In the genomic region with DNA sequence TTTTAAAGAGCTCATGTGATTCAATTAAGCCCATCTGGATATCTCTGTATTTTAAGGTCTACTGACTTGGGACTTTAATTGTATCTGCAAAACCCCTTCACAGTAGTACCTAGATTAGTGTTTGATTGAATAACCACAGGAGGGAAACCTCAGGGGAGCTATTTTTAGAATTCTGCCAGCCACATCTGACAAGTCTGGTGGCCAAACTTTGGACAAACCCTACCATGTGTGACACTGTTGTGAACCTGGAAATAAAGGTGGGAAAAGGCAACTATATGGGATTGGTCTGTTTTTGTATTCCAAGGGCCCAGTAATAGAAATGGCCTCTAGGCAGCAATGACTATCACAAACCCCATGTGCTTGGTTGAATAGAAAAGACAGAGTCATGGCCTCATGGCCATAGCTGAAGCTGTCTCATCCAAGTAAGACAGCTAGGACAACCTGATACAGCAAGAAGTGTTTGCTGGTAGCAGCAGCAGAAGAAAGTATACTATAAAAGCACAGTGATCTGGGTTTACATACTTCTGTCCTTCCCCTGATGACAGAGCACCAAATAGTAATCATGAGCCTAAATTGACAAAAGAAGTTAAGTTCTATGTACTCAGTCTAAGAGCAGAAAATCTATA, we compare ENCODE assay signal across 17 cellular contexts.
DNase-seq lines count a peak whose midpoint lies in the region; FAIRE-seq and TF ChIP-seq lines count a peak whose summit lies in the region.
"Had no signal": no experiment of that assay in that cellular context is flagged by ENCODE, and none has a peak within 500 bp of the region (broad histone marks: within the 10 kb centered on the region; RNA-seq: fewer than 3 reads in every experiment).

No MANE protein-coding gene starts in this region.

- CTCF ChIA-PET in PC-9 (lab: Charles Lee): no interaction called here

- H3K79me2 ChIP-seq in PC-9 (ENCODE audit: low read depth) (no peaks in the 10 kb centered on the region), keratinocyte (ENCODE audit: control insufficient read depth, insufficient read depth, low read length) (no peaks in the 10 kb centered on the region)

- H3K9me1 ChIP-seq in keratinocyte (ENCODE audit: control insufficient read depth, extremely low read depth, insufficient read depth, low read length): no peaks in the 10 kb centered on the region

- H2AFZ ChIP-seq in PC-9 (no peak overlapping the region), keratinocyte (ENCODE audit: control insufficient read depth, low read length) (peak overlapping the region; percentile 20)

- H3K4me2 ChIP-seq in PC-9 (peak overlapping the region; percentile 48), keratinocyte (ENCODE audit: control insufficient read depth, extremely low read depth, insufficient read depth, low read depth, low read length) (peak overlapping the region; percentile 39)

- H3K4me1 ChIP-seq in PC-9 (replicated peaks; ENCODE audit: insufficient read depth): peaks cover 37% of the 10 kb centered on the region
- H3K4me1 ChIP-seq in keratinocyte (ENCODE audit: control insufficient read depth, extremely low read depth, insufficient read depth, low read length): peaks cover 19% of the 10 kb centered on the region
- H3K4me1 ChIP-seq: uterus had no signal

- no TSS peak for BruUV-seq in PC-9 (replicated peaks; lab: Mats Ljungman, UMichigan)

- TF ChIP-seq CTCF in PC-9 (conservative IDR thresholded peaks at IDR 0.05): no peak
- no peak for TF ChIP-seq CTCF in keratinocyte (optimal IDR thresholded peaks at IDR 0.05 in 1 of 3, IDR thresholded peaks at IDR 0.05 in 1 of 3, conservative IDR thresholded peaks at IDR 0.05 in 1 of 3; ENCODE audit: extremely low read depth in 1 of 3, insufficient read depth in 2 of 3, low read length in 3 of 3)

- H3K4me3 ChIP-seq in PC-9: no peak overlapping the region
- H3K4me3 ChIP-seq in keratinocyte (ENCODE audit: control insufficient read depth in 2 of 3, extremely low read depth in 1 of 3, insufficient read depth in 2 of 3, low read depth in 1 of 3, low read length in 3 of 3): no peak overlapping the region
- H3K4me3 ChIP-seq in H7 (ENCODE audit: insufficient read depth, low read depth, low read length): no peak overlapping the region
- H3K4me3 ChIP-seq: gastroesophageal sphincter, lung, uterus had no signal

- H3K27ac ChIP-seq in PC-9 (peak overlapping the region; percentile 86), keratinocyte (ENCODE audit: control insufficient read depth, insufficient read depth, low read length) (peak overlapping the region; percentile 68)
- H3K27ac ChIP-seq: gastroesophageal sphincter, uterus had no signal

- dilution Hi-C loops in keratinocyte (cut with MboI; ENCODE audit: extremely low pct_ligation_motif_present, low sequenced_read_pairs): no loop called here

- peak; percentile 46 for FAIRE-seq in keratinocyte (lab: Jason Lieb, UNC)
- FAIRE-seq: colon, TTC549 had no signal

- H3K27me3 ChIP-seq in PC-9 (ENCODE audit: insufficient read depth, low read depth) (no peaks in the 10 kb centered on the region), keratinocyte (ENCODE audit: control insufficient read depth, extremely low read depth, insufficient read depth, low read length) (no peaks in the 10 kb centered on the region), H7 (ENCODE audit: control insufficient read depth, insufficient read depth, low read length) (no peaks in the 10 kb centered on the region)
- H3K27me3 ChIP-seq: gastroesophageal sphincter, uterus had no signal

- peak overlapping the region; percentile 13 for H3K9ac ChIP-seq in keratinocyte (ENCODE audit: control insufficient read depth, extremely low read depth, insufficient read depth, low read length)

- H3K36me3 ChIP-seq in PC-9 (ENCODE audit: low read depth): no peaks in the 10 kb centered on the region
- H3K36me3 ChIP-seq in keratinocyte (ENCODE audit: control insufficient read depth in 2 of 2, extremely low read depth in 1 of 2, insufficient read depth in 2 of 2, low read length in 2 of 2): no peaks in the 10 kb centered on the region
- H3K36me3 ChIP-seq in H7 (replicated peaks; ENCODE audit: control insufficient read depth, insufficient read depth, low read length): no peaks in the 10 kb centered on the region
- H3K36me3 ChIP-seq: gastroesophageal sphincter, uterus had no signal

- DNase-seq in Caki2 (ENCODE audit: low read depth) (peak; percentile 58), HCEC 1CT (peak; percentile 15), PC-9 (no peak), keratinocyte (ENCODE audit: low read depth, low spot score) (no peak), COR-L47 (lab: John Stamatoyannopoulos, UW) (no peak), H7 (no peak), posterior vena cava (ENCODE audit: low spot score) (no peak)
- no peak for DNase-seq in activated CD4-positive, alpha-beta T cell treated with anti-CD3 and anti-CD28 coated beads for 48 hours
- DNase-seq: activated T-cell treated with anti-CD3 and anti-CD28 coated beads, Interleukin-2, amount 50 U/mL, for 4 hours; CD4-positive, CD25-positive, alpha-beta regulatory T cell; NCI-H1436; retina; uterus had no signal

- in situ Hi-C loops in Caki2 (cut with HindIII; ENCODE audit: low pct_unique_long_range_greater_than_20kb, low sequenced_read_pairs): no loop called here

- intact Hi-C loops in PC-9 (cut with micrococcal nuclease; ENCODE audit: unreplicated experiment): no loop called here
- intact Hi-C loops in posterior vena cava (cut with DNase I): no loop called here

- H4K20me1 ChIP-seq in PC-9 (ENCODE audit: insufficient read depth) (no peaks in the 10 kb centered on the region), keratinocyte (ENCODE audit: control insufficient read depth, extremely low read depth, insufficient read depth, low read length) (no peaks in the 10 kb centered on the region)

- H3F3A ChIP-seq in PC-9 (ENCODE audit: insufficient read depth, low read depth): peaks cover 15% of the 10 kb centered on the region

- no peaks in the 10 kb centered on the region for H3K9me3 ChIP-seq in PC-9 (ENCODE audit: insufficient read depth, low read depth)
- no peaks in the 10 kb centered on the region for H3K9me3 ChIP-seq in keratinocyte (ENCODE audit: control insufficient read depth, low read depth, low read length)
- H3K9me3 ChIP-seq: gastroesophageal sphincter, uterus had no signal

- H3K9me2 ChIP-seq in PC-9 (ENCODE audit: insufficient read depth): no peaks in the 10 kb centered on the region

- POLR2A ChIA-PET in PC-9 (lab: Charles Lee; ENCODE audit: unreplicated experiment): interaction anchor here (1.0 kb wide), 1 partner anchor 22 kb away, joined by 5 read pairs; no protein-coding TSS in a partner anchor

Comparison
In these comparisons a context has a peak if more than half of its experiments do, and no peak if none do; other contexts are left out.
1. DNase-seq: peak in Caki2 (single experiment) and HCEC 1CT (single experiment); none in PC-9 (0 of 2), keratinocyte (single experiment), COR-L47 (single experiment), activated CD4-positive, alpha-beta T cell treated with anti-CD3 and anti-CD28 coated beads for 48 hours (single experiment), H7 (single experiment) and posterior vena cava (single experiment).